Comparison of ENCODE assay signal across 9 cellular contexts in the genomic region with DNA sequence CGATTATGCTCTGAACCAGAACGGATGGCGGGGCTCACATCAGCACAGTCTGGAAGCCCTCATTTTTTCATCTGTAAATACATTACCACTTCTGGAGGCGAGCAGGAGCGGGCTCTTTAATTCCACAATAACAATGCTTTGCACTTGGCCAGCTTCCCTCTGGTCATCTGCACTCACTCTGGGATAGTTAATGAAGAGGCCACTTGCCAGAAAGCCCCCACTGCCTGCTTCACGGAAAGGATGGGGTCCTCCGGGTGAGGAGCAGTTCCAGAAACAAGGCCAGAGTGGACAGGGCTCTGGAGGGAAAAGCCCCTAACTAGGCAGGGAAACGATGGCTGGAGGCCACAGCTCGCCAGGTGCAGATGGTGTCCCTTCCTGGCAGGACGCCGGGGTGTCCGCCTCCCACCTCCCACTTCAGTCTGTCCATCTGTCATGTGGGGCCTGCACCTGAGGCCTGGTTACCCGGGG.
DNase-seq lines count a peak whose midpoint lies in the region; ATAC-seq, FAIRE-seq and TF ChIP-seq lines count a peak whose summit lies in the region.
"Had no signal": no experiment of that assay in that cellular context is flagged by ENCODE, and none has a peak within 500 bp of the region (broad histone marks: within the 10 kb centered on the region; RNA-seq: fewer than 3 reads in every experiment).

No MANE protein-coding gene starts in this region.

- H3K9me3 ChIP-seq in iPS-20b (ENCODE audit: insufficient read depth, low read depth, low read length) = no peaks in the 10 kb centered on the region

- H3K4me1 Mint-ChIP-seq in stimulated activated naive B cell treated with anti-CD40 and anti-IgM and Interleukin-4, amounts not matched to agents 10 μg/mL and 1 μg/mL and 100 μg/mL, for 72 hours = peaks cover 8 to 18% of the 10 kb centered on the region in 2 donors

- no peak overlapping the region for H3K27ac Mint-ChIP-seq in stimulated activated naive B cell treated with anti-CD40 and anti-IgM and Interleukin-4, amounts not matched to agents 10 μg/mL and 1 μg/mL and 100 μg/mL, for 72 hours

- peak overlapping the region; percentile 92 for H3K9ac ChIP-seq in iPS-20b (ENCODE audit: low read depth, low read length)

- in situ Hi-C loops in astrocyte of the cerebellum (cut with HindIII; ENCODE audit: low sequenced_read_pairs) = no loop called here

- H3K27me3 Mint-ChIP-seq in stimulated activated naive B cell treated with anti-CD40 and anti-IgM and Interleukin-4, amounts not matched to agents 10 μg/mL and 1 μg/mL and 100 μg/mL, for 72 hours = peaks cover 56 to 66% of the 10 kb centered on the region in 2 donors

- peak overlapping the region; percentile 65 to 79 for H3K4me3 Mint-ChIP-seq in stimulated activated naive B cell treated with anti-CD40 and anti-IgM and Interleukin-4, amounts not matched to agents 10 μg/mL and 1 μg/mL and 100 μg/mL, for 72 hours

- no peak for TF ChIP-seq POLR2A in GM18505 (IDR thresholded peaks at IDR 0.05; ENCODE audit: borderline replicate concordance, extremely low read depth, insufficient read depth, insufficient read length)

- H3K4me3 ChIP-seq in astrocyte of the cerebellum (ENCODE audit: low read depth, low read length) (peak overlapping the region; percentile 98), iPS-20b (ENCODE audit: low read length) (peak overlapping the region; percentile 91)

- H3K36me3 Mint-ChIP-seq in stimulated activated naive B cell treated with anti-CD40 and anti-IgM and Interleukin-4, amounts not matched to agents 10 μg/mL and 1 μg/mL and 100 μg/mL, for 72 hours = no peaks in the 10 kb centered on the region

- DNase-seq in NCI-H2196 (lab: John Stamatoyannopoulos, UW; ENCODE audit: unreplicated experiment) = peak; percentile 28
- no peak for DNase-seq in NCI-H2196 treated with DMSO at 0.1 percent for 48 hours (lab: John Stamatoyannopoulos, UW; ENCODE audit: unreplicated experiment)
- no peak for DNase-seq in astrocyte of the cerebellum (ENCODE audit: low read depth)
- no peak for DNase-seq in stimulated activated naive B cell treated with anti-CD40 and anti-IgM and Interleukin-4, amounts not matched to agents 10 μg/mL and 1 μg/mL and 100 μg/mL, for 72 hours
- DNase-seq in urothelium cell line (ENCODE audit: low spot score) = no peak
- DNase-seq: DND-41 had no signal

- ATAC-seq in stimulated activated naive B cell treated with anti-CD40 and anti-IgM and Interleukin-4, amounts not matched to agents 10 μg/mL and 1 μg/mL and 100 μg/mL, for 72 hours (replicated peaks) = no peak
- ATAC-seq in HG03280 (IDR thresholded peaks at IDR 0.05; ENCODE audit: unreplicated experiment) (no peak), GM18505 (IDR thresholded peaks at IDR 0.05; ENCODE audit: unreplicated experiment) (no peak)

- H3K36me3 ChIP-seq in iPS-20b (ENCODE audit: insufficient read depth, low read depth, low read length) = peaks cover 5% of the 10 kb centered on the region; the same call in 1 of the 2 replicates

- peaks cover 6% of the 10 kb centered on the region; the same call in 1 of the 2 replicates for H3K27me3 ChIP-seq in iPS-20b (ENCODE audit: insufficient read depth, low read length)

- no peak for TF ChIP-seq CTCF in astrocyte of the cerebellum (IDR thresholded peaks at IDR 0.05; ENCODE audit: low read depth, low read length, missing control alignments)

- peak overlapping the region; percentile 24 for H3K27ac ChIP-seq in iPS-20b (ENCODE audit: low read length)

- peaks cover 7% of the 10 kb centered on the region; the same call in 1 of the 2 replicates for H3K4me1 ChIP-seq in iPS-20b (ENCODE audit: insufficient read depth, low read length)

- FAIRE-seq in urothelium cell line (lab: Jason Lieb, UNC) = no peak

- no peaks in the 10 kb centered on the region for H3K9me3 Mint-ChIP-seq in stimulated activated naive B cell treated with anti-CD40 and anti-IgM and Interleukin-4, amounts not matched to agents 10 μg/mL and 1 μg/mL and 100 μg/mL, for 72 hours
